In genomic region chr9:122020398-122020797, GRCh38 we compare ENCODE assay signal across 18 cellular contexts.
DNase-seq lines count a peak whose midpoint lies in the region; FAIRE-seq and TF ChIP-seq lines count a peak whose summit lies in the region.
"Had no signal": no experiment of that assay in that cellular context is flagged by ENCODE, and none has a peak within 500 bp of the region (broad histone marks: within the 10 kb centered on the region; RNA-seq: fewer than 3 reads in every experiment).

No MANE protein-coding gene starts in this region.

- dilution Hi-C loops in endothelial cell of umbilical vein (cut with MboI; ENCODE audit: extremely low pct_ligation_motif_present, low sequenced_read_pairs), result no loop called here

- no peak overlapping the region for H3K23ac ChIP-seq in H9 (ENCODE audit: insufficient read length, low read depth, low read length)

- H3K18ac ChIP-seq in H9 (ENCODE audit: insufficient read length, low read depth, low read length), result no peak overlapping the region

- H4K20me1 ChIP-seq in H9 (ENCODE audit: control insufficient read depth, insufficient read depth, insufficient read length) (no peaks in the 10 kb centered on the region), endothelial cell of umbilical vein (replicated peaks; ENCODE audit: control insufficient read depth, extremely low read depth, insufficient read depth, low read length) (no peaks in the 10 kb centered on the region)

- no peak overlapping the region for H4K5ac ChIP-seq in H9 (ENCODE audit: insufficient read length, low read depth, low read length)

- H3K79me2 ChIP-seq in H9 (ENCODE audit: insufficient read depth, low read length) (no peaks in the 10 kb centered on the region), endothelial cell of umbilical vein (ENCODE audit: control insufficient read depth, insufficient read depth, low read length) (no peaks in the 10 kb centered on the region)

- no peak for DNase-seq in H9
- DNase-seq in NT2/D1 (ENCODE audit: low read depth, low spot score), result peak; percentile 55
- DNase-seq in endothelial cell of umbilical vein (ENCODE audit: low read depth, low spot score), result peak; percentile 66
- DNase-seq in putamen (ENCODE audit: low spot score), result peak; percentile 54
- DNase-seq in NCI-H1417 treated with DMSO at 0.1 percent for 48 hours (lab: John Stamatoyannopoulos, UW), result no peak
- no peak for DNase-seq in NCI-H1105 (lab: John Stamatoyannopoulos, UW)
- no peak for DNase-seq in foreskin fibroblast
- DNase-seq: Caco-2, DMS153, NCI-H146, NCI-H2081, NCI-H2227 treated with DMSO at 0.1 percent for 48 hours, NCI-H524 treated with DMSO at 0.1 percent for 48 hours, Peyer's patch had no signal

- H2AK5ac ChIP-seq in H9 (ENCODE audit: insufficient read length, low read length), result no peak overlapping the region

- H3K4me2 ChIP-seq in H9 (ENCODE audit: insufficient read depth, insufficient read length, low read length) (peak overlapping the region; percentile 9), endothelial cell of umbilical vein (ENCODE audit: insufficient read depth, low read length) (peak overlapping the region; percentile 49)
- H3K4me2 ChIP-seq: KMS-11 had no signal

- H3K36me3 Mint-ChIP-seq in H9 (ENCODE audit: insufficient read depth in 1 of 3, low read depth in 3 of 3), result peaks cover 0 to 6% (median 0%) of the 10 kb centered on the region in 3 experiments; a peak in 2 of 7 replicates

- FAIRE-seq in endothelial cell of umbilical vein (lab: Jason Lieb, UNC), result peak; percentile 42
- FAIRE-seq: GM19239, HepG2 had no signal

- H3K9me3 ChIP-seq in H9 (ENCODE audit: control insufficient read depth, low read depth, low read length) (no peaks in the 10 kb centered on the region), NT2/D1 (ENCODE audit: insufficient read depth, low read length) (no peaks in the 10 kb centered on the region), endothelial cell of umbilical vein (replicated peaks; ENCODE audit: control insufficient read depth, insufficient read depth, low read length) (no peaks in the 10 kb centered on the region)
- H3K9me3 ChIP-seq: Peyer's patch had no signal

- H3K4me3 ChIP-seq in NT2/D1 (ENCODE audit: insufficient read length, low read depth), result no peak overlapping the region
- no peak overlapping the region for H3K4me3 ChIP-seq in endothelial cell of umbilical vein (replicated peaks in 1 of 3; ENCODE audit: insufficient read depth in 1 of 3, low read depth in 1 of 3, low read length in 3 of 3)
- no peak overlapping the region for H3K4me3 ChIP-seq in foreskin fibroblast (ENCODE audit: low read depth in 1 of 2, low read length in 2 of 2)
- H3K4me3 ChIP-seq: Peyer's patch had no signal

- H4K8ac ChIP-seq in H9 (replicated peaks; ENCODE audit: insufficient read length, low read depth, low read length), result no peak overlapping the region

- peaks cover 6 to 7% of the 10 kb centered on the region in 2 experiments; a peak in 4 of 5 replicates for H3K9me3 Mint-ChIP-seq in H9

- no peak for TF ChIP-seq POLR2A in endothelial cell of umbilical vein (IDR thresholded peaks at IDR 0.05; ENCODE audit: low read depth, low read length)

- no peak overlapping the region; a peak in 2 of 5 replicates for H3K4me3 Mint-ChIP-seq in H9
- H3K4me3 Mint-ChIP-seq: CD14-positive monocyte had no signal

- no peak overlapping the region for H2BK15ac ChIP-seq in H9 (ENCODE audit: low read depth, low read length)

- H3K4me1 ChIP-seq in H9 (ENCODE audit: insufficient read depth, low read length) (peaks cover 12% of the 10 kb centered on the region), NT2/D1 (ENCODE audit: insufficient read depth, insufficient read length) (peaks cover 3% of the 10 kb centered on the region), endothelial cell of umbilical vein (ENCODE audit: control insufficient read depth, extremely low read depth, insufficient read depth, low read length) (peaks cover 31% of the 10 kb centered on the region)
- H3K4me1 ChIP-seq: Caco-2, Peyer's patch had no signal

- no peak overlapping the region for H3T11ph ChIP-seq in H9 (ENCODE audit: low read length)

- POLR2A ChIA-PET in endothelial cell of umbilical vein (lab: Charles Lee), result no interaction called here

- H3K9me1 ChIP-seq in endothelial cell of umbilical vein (replicated peaks; ENCODE audit: control insufficient read depth, extremely low read depth, insufficient read depth, low read length), result no peaks in the 10 kb centered on the region

- H2BK5ac ChIP-seq in H9 (ENCODE audit: insufficient read length, low read length), result no peak overlapping the region

- peak overlapping the region in 1 of 3 experiments; percentile 31; a peak in 2 of 7 replicates for H3K27ac Mint-ChIP-seq in H9
- H3K27ac Mint-ChIP-seq: CD14-positive monocyte had no signal

- no peak overlapping the region for H2BK120ac ChIP-seq in H9 (ENCODE audit: low read depth, low read length, poor library complexity, severe bottlenecking)

- intact Hi-C loops in endothelial cell of umbilical vein (cut with micrococcal nuclease), result no loop called here

- BruUV-seq in endothelial cell of umbilical vein (replicated peaks; lab: Mats Ljungman, UMichigan), result no TSS peak

- no peak overlapping the region for H3K4ac ChIP-seq in H9 (ENCODE audit: low read depth, low read length)

- peaks cover 36 to 39% of the 10 kb centered on the region in 2 experiments for H3K4me1 Mint-ChIP-seq in H9
- H3K4me1 Mint-ChIP-seq: CD14-positive monocyte had no signal

- no peaks in the 10 kb centered on the region for H3K23me2 ChIP-seq in H9 (ENCODE audit: insufficient read length, low read depth, low read length, poor library complexity, severe bottlenecking)

- no peaks in the 10 kb centered on the region for H3K79me1 ChIP-seq in H9 (ENCODE audit: insufficient read depth, low read depth, low read length, poor library complexity, severe bottlenecking)

- CTCF ChIA-PET in endothelial cell of umbilical vein (lab: Charles Lee), result interaction anchor here (1.3 kb wide), 1 partner anchor 15 kb away, joined by 5 read pairs; no protein-coding TSS in a partner anchor

- H2AFZ ChIP-seq in H9 (ENCODE audit: low read length) (no peak overlapping the region), endothelial cell of umbilical vein (ENCODE audit: low read depth, low read length) (no peak overlapping the region)

- H3K27ac ChIP-seq in H9 (ENCODE audit: insufficient read length, low read depth, low read length) (no peak overlapping the region), endothelial cell of umbilical vein (ENCODE audit: insufficient read depth, low read depth, low read length) (peak overlapping the region; percentile 10)
- H3K27ac ChIP-seq: KMS-11, Peyer's patch had no signal

- no peak overlapping the region for H4K91ac ChIP-seq in H9 (ENCODE audit: insufficient read length, low read depth, low read length)

- H3K9ac ChIP-seq in H9 (ENCODE audit: extremely low read depth, insufficient read length, low read length) (no peak overlapping the region), NT2/D1 (ENCODE audit: insufficient read length, low read depth) (no peak overlapping the region), endothelial cell of umbilical vein (replicated peaks; ENCODE audit: extremely low read depth, insufficient read depth, low read length) (no peak overlapping the region)
- H3K9ac ChIP-seq: KMS-11 had no signal

- no CpG with 5 or more reads among the region's 2 CpGs for WGBS in H9 (ENCODE audit: extremely low coverage, insufficient read length, low lambda C conversion rate)

- H3K36me3 ChIP-seq in NT2/D1 (ENCODE audit: insufficient read depth, insufficient read length, low read length) (no peaks in the 10 kb centered on the region), endothelial cell of umbilical vein (ENCODE audit: control insufficient read depth in 2 of 2, extremely low read depth in 1 of 2, insufficient read depth in 2 of 2, low read length in 2 of 2) (no peaks in the 10 kb centered on the region)
- H3K36me3 ChIP-seq: Peyer's patch had no signal

- H3K56ac ChIP-seq in H9 (ENCODE audit: insufficient read length, low read depth, low read length), result no peak overlapping the region

- H3K27me3 Mint-ChIP-seq in H9 (ENCODE audit: low read depth), result peaks cover 31% of the 10 kb centered on the region

- H3K14ac ChIP-seq in H9 (ENCODE audit: insufficient read depth, low read length), result no peak overlapping the region

- H3K27me3 ChIP-seq in H9 (ENCODE audit: insufficient read depth, low read length) (no peaks in the 10 kb centered on the region), NT2/D1 (ENCODE audit: insufficient read depth, insufficient read length) (peaks cover 10% of the 10 kb centered on the region), endothelial cell of umbilical vein (ENCODE audit: control insufficient read depth in 2 of 2, insufficient read depth in 2 of 2, low read length in 2 of 2) (no peaks in the 10 kb centered on the region)
- H3K27me3 ChIP-seq: Peyer's patch had no signal

- no peak overlapping the region for H2BK20ac ChIP-seq in H9 (ENCODE audit: low read depth, low read length, poor library complexity, severe bottlenecking)

- H2BK12ac ChIP-seq in H9 (ENCODE audit: insufficient read length, low read depth, low read length), result no peak overlapping the region

- TF ChIP-seq CTCF in H9 (conservative IDR thresholded peaks at IDR 0.05) (no peak), endothelial cell of umbilical vein (IDR thresholded peaks at IDR 0.05; ENCODE audit: extremely low read depth in 1 of 2, insufficient read depth in 1 of 2, low read depth in 1 of 2, low read length in 2 of 2) (no peak), foreskin fibroblast (IDR thresholded peaks at IDR 0.05; ENCODE audit: low read depth, low read length) (no peak)

TF ChIP-seq in endothelial cell of umbilical vein, 7 proteins besides CTCF, POLR2A, EP300 and RAD21:
- TF ChIP-seq MYC (IDR thresholded peaks at IDR 0.05; ENCODE audit: low read depth, low read length), result no peak
- TF ChIP-seq JUN (IDR thresholded peaks at IDR 0.05; ENCODE audit: borderline replicate concordance, insufficient read depth, insufficient read length, low read depth), result no peak
- no peak for TF ChIP-seq POLR2AphosphoS5 (IDR thresholded peaks at IDR 0.05; ENCODE audit: insufficient read depth, low read depth, low read length)
- TF ChIP-seq GATA2 (IDR thresholded peaks at IDR 0.05; ENCODE audit: insufficient read depth, insufficient read length, low read depth, low read length), result no peak
- no peak for TF ChIP-seq MAX (IDR thresholded peaks at IDR 0.05; ENCODE audit: insufficient read depth, insufficient read length)
- TF ChIP-seq FOS (IDR thresholded peaks at IDR 0.05; ENCODE audit: borderline replicate concordance, insufficient read depth, low read length), result no peak

Comparison
In these comparisons a context has a peak if more than half of its experiments do, and no peak if none do; other contexts are left out.
1. DNase-seq: peak in NT2/D1 (single experiment), endothelial cell of umbilical vein (single experiment) and putamen (single experiment); none in H9 (single experiment), NCI-H1417 treated with DMSO at 0.1 percent for 48 hours (single experiment), NCI-H1105 (single experiment) and foreskin fibroblast (0 of 2).